ENCODE assay signal across 1 cellular context in genomic region chr3:100403956-100404548, GRCh38.
TF ChIP-seq lines count a peak whose summit lies in the region.

No MANE protein-coding gene starts in this region.

TF ChIP-seq in WTC11, 78 proteins besides CTCF, POLR2A, EP300 and RAD21 (continued from another document):
- TF ChIP-seq ERG (CRISPR knock-in tag; IDR thresholded peaks at IDR 0.05) (no peak), ETV6 (CRISPR knock-in tag; IDR thresholded peaks at IDR 0.05) (no peak), MAX (CRISPR knock-in tag; IDR thresholded peaks at IDR 0.05) (no peak), ARID4B (CRISPR knock-in tag; IDR thresholded peaks at IDR 0.05; ENCODE audit: borderline replicate concordance) (no peak), JUN (CRISPR knock-in tag; IDR thresholded peaks at IDR 0.05) (no peak), FOXJ3 (CRISPR knock-in tag; IDR thresholded peaks at IDR 0.05; ENCODE audit: borderline replicate concordance) (no peak), MYBL2 (CRISPR knock-in tag; IDR thresholded peaks at IDR 0.05) (no peak), ZNF671 (CRISPR knock-in tag; IDR thresholded peaks at IDR 0.05) (no peak), GABPB1 (CRISPR knock-in tag; IDR thresholded peaks at IDR 0.05) (no peak), ZNF512 (CRISPR knock-in tag; IDR thresholded peaks at IDR 0.05; ENCODE audit: borderline replicate concordance) (no peak), IRF2 (CRISPR knock-in tag; IDR thresholded peaks at IDR 0.05; ENCODE audit: borderline replicate concordance, low read depth) (no peak), NFATC4 (CRISPR knock-in tag; IDR thresholded peaks at IDR 0.05) (no peak)
